16 cellular contexts compared by ENCODE assay signal in genomic region chr2:153156743-153157142, GRCh38.
DNase-seq lines count a peak whose midpoint lies in the region; TF ChIP-seq lines count a peak whose summit lies in the region.
"Had no signal": no experiment of that assay in that cellular context is flagged by ENCODE, and none has a peak within 500 bp of the region (broad histone marks: within the 10 kb centered on the region; RNA-seq: fewer than 3 reads in every experiment).

No MANE protein-coding gene starts in this region.

- peak overlapping the region; percentile 44 for H3K4me3 ChIP-seq in KMS-11 (IDR thresholded peaks at IDR 0.05; ENCODE audit: insufficient read depth, low read depth, low read length)
- H3K4me3 ChIP-seq: GM12878, GM23248 had no signal

- peak overlapping the region; percentile 32; the same call in 1 of the 2 replicates for H3K4me2 ChIP-seq in KMS-11

- in situ Hi-C loops in G401 (cut with HindIII; ENCODE audit: low sequenced_read_pairs) = no loop called here

- no peaks in the 10 kb centered on the region for H3K27me3 ChIP-seq in KMS-11 (ENCODE audit: insufficient read depth, low read depth)

- H3K9ac ChIP-seq in KMS-11 = no peak overlapping the region
- H3K9ac ChIP-seq: GM23248 had no signal

- H4K20me1 ChIP-seq in KMS-11 (ENCODE audit: insufficient read depth) = no peaks in the 10 kb centered on the region

- H3K36me3 ChIP-seq in KMS-11 (ENCODE audit: insufficient read depth) = no peaks in the 10 kb centered on the region

- H3K4me1 ChIP-seq in KMS-11 (ENCODE audit: low read depth, poor library complexity, severe bottlenecking) = peaks cover 12% of the 10 kb centered on the region

- H3K79me2 ChIP-seq in KMS-11 (ENCODE audit: insufficient read depth, low read depth) = no peaks in the 10 kb centered on the region

- no peak for TF ChIP-seq CTCF in KMS-11 (conservative IDR thresholded peaks at IDR 0.05; ENCODE audit: low read depth, low read length)

- peak; percentile 5 for DNase-seq in G401 (ENCODE audit: low spot score)
- DNase-seq in SK-N-DZ (ENCODE audit: low spot score) = peak; percentile 40
- no peak for DNase-seq in NCI-H2107 (lab: John Stamatoyannopoulos, UW)
- no peak for DNase-seq in activated gamma-delta T cell treated with Interleukin-2 at 50 U/mL for 16 hours
- DNase-seq in ecto neural progenitor cell (ENCODE audit: low spot score) = no peak
- DNase-seq: C1 segment of cervical spinal cord; CD4-positive, alpha-beta memory T cell; COR-L47; DMS153; DND-41; GDM1; GM23248; H7; HCEC 1CT had no signal

- H3K27ac ChIP-seq in KMS-11 = no peak overlapping the region
- H3K27ac ChIP-seq: GM23248 had no signal

- H2AFZ ChIP-seq in KMS-11 (ENCODE audit: low read depth) = no peak overlapping the region
- H2AFZ ChIP-seq: GM23248 had no signal

Comparison
In these comparisons a context has a peak if more than half of its experiments do, and no peak if none do; other contexts are left out.
1. DNase-seq: peak in G401 (single experiment) and SK-N-DZ (single experiment); none in NCI-H2107 (single experiment), activated gamma-delta T cell treated with Interleukin-2 at 50 U/mL for 16 hours (single experiment) and ecto neural progenitor cell (single experiment).